Comparison of ENCODE assay signal across 12 cellular contexts in genomic region chr13:31208554-31209122, GRCh38. TPM values are rescaled to one million over a fixed set of nuclear protein-coding genes. Genes with fewer than 3 reads are reported as not detected.
DNase-seq lines count a peak whose midpoint lies in the region; TF ChIP-seq lines count a peak whose summit lies in the region.
"Had no signal": no experiment of that assay in that cellular context is flagged by ENCODE, and none has a peak within 500 bp of the region (broad histone marks: within the 10 kb centered on the region; RNA-seq: fewer than 3 reads in every experiment).

No MANE protein-coding gene starts in this region.

- WGBS in ectodermal cell, 2 experiments, result 76 to 80% methylated on average over 11 of the region's 12 CpGs
- 71 to 80% methylated on average over 3 to 12 of the region's 12 CpGs for WGBS in transverse colon (ENCODE audit: low coverage in 1 of 2), 2 donors

- peak overlapping the region; percentile 41 for H3K27ac ChIP-seq in ectodermal cell (ENCODE audit: insufficient read depth, low read depth, low read length, poor library complexity, severe bottlenecking)
- H3K27ac ChIP-seq in transverse colon, result peak overlapping the region in 3 of 4 donors; percentile 19 to 70 (median 43)
- no peak overlapping the region for H3K27ac ChIP-seq in RWPE1
- H3K27ac ChIP-seq: A549, VCaP had no signal

- TF ChIP-seq EP300 in transverse colon (IDR thresholded peaks at IDR 0.05; ENCODE audit: low read depth), result no peak

- DNase-seq in NCI-H82 (lab: John Stamatoyannopoulos, UW) (peak; percentile 49), NCI-H82 treated with DMSO at 0.1 percent for 48 hours (lab: John Stamatoyannopoulos, UW; ENCODE audit: unreplicated experiment) (no peak), myocyte (ENCODE audit: low read depth) (peak; percentile 67), transverse colon (no peak), germinal center (ENCODE audit: low spot score) (no peak), RWPE1 (ENCODE audit: low spot score) (no peak), SIG-M5 treated with dmso at 0.1 percent for 504 hours (lab: John Stamatoyannopoulos, UW; ENCODE audit: unreplicated experiment) (no peak)
- DNase-seq: activated naive CD4-positive, alpha-beta T cell treated with anti-CD3 and anti-CD28 coated beads, Interleukin-2, amount 10 ng/mL, durations not matched to agents 7 days and 5 days; Caco-2 had no signal

- H3K4me3 ChIP-seq in ectodermal cell (ENCODE audit: insufficient read depth, low read depth, low read length) (no peak overlapping the region), transverse colon (no peak overlapping the region)
- H3K4me3 ChIP-seq: A549 had no signal

- H3K27me3 ChIP-seq in ectodermal cell (ENCODE audit: control insufficient read depth, insufficient read depth, low read length, poor library complexity, severe bottlenecking) (no peaks in the 10 kb centered on the region), transverse colon (no peaks in the 10 kb centered on the region)

- intact Hi-C loops in transverse colon (cut with DNase I; ENCODE audit: low total_unique reads), result no loop called here

- H3K4me1 ChIP-seq in ectodermal cell (ENCODE audit: control insufficient read depth, insufficient read depth, low read length) (peaks cover 23% of the 10 kb centered on the region), transverse colon (peaks cover 6 to 26% (median 12%) of the 10 kb centered on the region in 4 donors)
- H3K4me1 ChIP-seq: Caco-2 had no signal

- in situ Hi-C loops in transverse colon (cut with MboI; ENCODE audit: low pct_ligation_motif_present in 1 of 4, low pct_unique_long_range_greater_than_20kb in 1 of 4, low sequenced_read_pairs in 3 of 4), result no loop called here

- H3K36me3 ChIP-seq in ectodermal cell (ENCODE audit: control insufficient read depth, insufficient read depth, low read length), result no peaks in the 10 kb centered on the region
- no peaks in the 10 kb centered on the region for H3K36me3 ChIP-seq in transverse colon

- TF ChIP-seq CTCF in transverse colon (IDR thresholded peaks at IDR 0.05) (no peak), RWPE1 (conservative IDR thresholded peaks at IDR 0.05; ENCODE audit: low read depth) (no peak)

- H3K9me3 ChIP-seq in ectodermal cell (ENCODE audit: control insufficient read depth, low read length), result no peaks in the 10 kb centered on the region
- H3K9me3 ChIP-seq in transverse colon, result no peaks in the 10 kb centered on the region
- H3K9me3 ChIP-seq: A549, Caco-2 had no signal

- POLR2A ChIA-PET in RWPE1 (lab: Yijun Ruan, JAX; ENCODE audit: low non-redundant PET), result no interaction called here

- CTCF ChIA-PET in RWPE1 (lab: Yijun Ruan, JAX), result interaction anchor here (0.6 kb wide), 1 partner anchor 12 kb away, joined by 3 read pairs; no protein-coding TSS in a partner anchor

- TF ChIP-seq POLR2A in transverse colon (IDR thresholded peaks at IDR 0.05), result no peak

RNA-seq across cellular contexts. Expression of gene B3GLCT, which starts 8.9 kb away (rescaled TPM):
- 9.8 TPM for polyA plus RNA-seq in ectodermal cell (2013, experiment 1 of 4)
- polyA plus RNA-seq in ectodermal cell (2013, experiment 2 of 4), result 9.8 TPM
- polyA plus RNA-seq in ectodermal cell (2013, experiment 3 of 4), result 8.8 TPM
- 8.8 TPM for polyA plus RNA-seq in ectodermal cell (2013, experiment 4 of 4)
- 4.2 and 5.0 TPM in 2 replicates for total RNA-seq in myocyte
- polyA plus RNA-seq in myocyte (2012), result 4.2 TPM
- total RNA-seq in transverse colon, result 1 to 10 TPM; 1.6 to 5.7 (median 3.9) TPM

RNA-seq across cellular contexts. Expression of gene HSPH1, which starts 46.9 kb away (rescaled TPM):
- polyA plus RNA-seq in ectodermal cell (2013, experiment 1 of 4), result 91.8 TPM
- polyA plus RNA-seq in ectodermal cell (2013, experiment 2 of 4), result 78.2 TPM
- 66.5 TPM for polyA plus RNA-seq in ectodermal cell (2013, experiment 3 of 4)
- 71.9 TPM for polyA plus RNA-seq in ectodermal cell (2013, experiment 4 of 4)
- total RNA-seq in myocyte (68.7 and 78.2 TPM in 2 replicates), transverse colon (10 to 100 TPM; 16.1 to 58.3 (median 30.7) TPM)
- 42.4 TPM for polyA plus RNA-seq in myocyte (2012)

Comparison
In these comparisons a context has a peak if more than half of its experiments do, and no peak if none do; other contexts are left out.
1. DNase-seq: peak in NCI-H82 (single experiment) and myocyte (single experiment); none in NCI-H82 treated with DMSO at 0.1 percent for 48 hours (single experiment), transverse colon (single experiment), germinal center (single experiment), RWPE1 (single experiment) and SIG-M5 treated with dmso at 0.1 percent for 504 hours (single experiment).